Comparison of ENCODE assay signal across 12 cellular contexts in genomic region chr12:89376844-89377243, GRCh38.
"Had no signal": no experiment of that assay in that cellular context is flagged by ENCODE, and none has a peak within 500 bp of the region (broad histone marks: within the 10 kb centered on the region; RNA-seq: fewer than 3 reads in every experiment).

No MANE protein-coding gene starts in this region.

- H3K9me3 ChIP-seq: adrenal gland, left lung, thyroid gland, vagina had no signal

- DNase-seq: activated CD8-positive, alpha-beta memory T cell treated with anti-CD3 and anti-CD28 coated beads, Interleukin-2, amount 50 U/mL, for 48 hours; activated naive CD4-positive, alpha-beta T cell treated with anti-CD3 and anti-CD28 coated beads for 36 hours; adrenal gland; glutamatergic neuron; left lung; mesenchymal stem cell; stimulated activated CD4-positive, alpha-beta T cell treated with anti-CD3 and anti-CD28 coated beads, Interleukin-4, amount 100 ng/mL, for 4 hours; thyroid gland had no signal

- FAIRE-seq: islet of Langerhans had no signal

- H3K4me3 ChIP-seq: adrenal gland, left lung, thyroid gland, vagina had no signal

- H3K27ac ChIP-seq: adrenal gland, parathyroid adenoma, vagina had no signal

- H3K9ac ChIP-seq: parathyroid adenoma had no signal

- H3K27ac Mint-ChIP-seq: activated naive CD4-positive, alpha-beta T cell treated with anti-CD3 and anti-CD28 coated beads for 36 hours; dendritic cell treated with granulocyte-macrophage colony-stimulating factor and Interleukin-4, amounts not matched to agents 40 ng/mL and 50 ng/mL, for 4 days had no signal

- H3K79me2 ChIP-seq: parathyroid adenoma had no signal

- H3K27me3 ChIP-seq: adrenal gland, left lung, thyroid gland, vagina had no signal

- H3K9me3 Mint-ChIP-seq: activated naive CD4-positive, alpha-beta T cell treated with anti-CD3 and anti-CD28 coated beads for 36 hours; dendritic cell treated with granulocyte-macrophage colony-stimulating factor and Interleukin-4, amounts not matched to agents 40 ng/mL and 50 ng/mL, for 4 days had no signal

- H3K4me3 Mint-ChIP-seq: activated naive CD4-positive, alpha-beta T cell treated with anti-CD3 and anti-CD28 coated beads for 36 hours; dendritic cell treated with granulocyte-macrophage colony-stimulating factor and Interleukin-4, amounts not matched to agents 40 ng/mL and 50 ng/mL, for 4 days had no signal

- H2AFZ ChIP-seq: parathyroid adenoma had no signal

- H3K27me3 Mint-ChIP-seq: dendritic cell treated with granulocyte-macrophage colony-stimulating factor and Interleukin-4, amounts not matched to agents 40 ng/mL and 50 ng/mL, for 4 days had no signal

- ATAC-seq: left lung had no signal

- H3K36me3 ChIP-seq: adrenal gland, left lung, thyroid gland, vagina had no signal
